ENCODE assay signal across 1 cellular context in genomic region chr12:53589915-53590314, GRCh38.
TF ChIP-seq lines count a peak whose summit lies in the region.

No MANE protein-coding gene starts in this region.

TF ChIP-seq in K562, 482 proteins besides CTCF, POLR2A, EP300 and RAD21 (continued from another document):
- TF ChIP-seq SFPQ (IDR thresholded peaks at IDR 0.05; ENCODE audit: low read depth, low read length) (no peak), PCBP2 (IDR thresholded peaks at IDR 0.05; ENCODE audit: low read depth, low read length, poor library complexity, severe bottlenecking) (no peak), ARID3A (IDR thresholded peaks at IDR 0.05; ENCODE audit: borderline replicate concordance, low read depth, low read length) (no peak), SMARCB1 (IDR thresholded peaks at IDR 0.05; ENCODE audit: insufficient read length, low read depth) (no peak), ZNF316 (IDR thresholded peaks at IDR 0.05) (peak; percentile 62), DNMT1 (IDR thresholded peaks at IDR 0.05) (no peak), PTBP1 (IDR thresholded peaks at IDR 0.05; ENCODE audit: low read depth, low read length) (no peak), HLTF (IDR thresholded peaks at IDR 0.05) (no peak), TEAD2 (tag; IDR thresholded peaks at IDR 0.05) (no peak)
